In the genomic region with DNA sequence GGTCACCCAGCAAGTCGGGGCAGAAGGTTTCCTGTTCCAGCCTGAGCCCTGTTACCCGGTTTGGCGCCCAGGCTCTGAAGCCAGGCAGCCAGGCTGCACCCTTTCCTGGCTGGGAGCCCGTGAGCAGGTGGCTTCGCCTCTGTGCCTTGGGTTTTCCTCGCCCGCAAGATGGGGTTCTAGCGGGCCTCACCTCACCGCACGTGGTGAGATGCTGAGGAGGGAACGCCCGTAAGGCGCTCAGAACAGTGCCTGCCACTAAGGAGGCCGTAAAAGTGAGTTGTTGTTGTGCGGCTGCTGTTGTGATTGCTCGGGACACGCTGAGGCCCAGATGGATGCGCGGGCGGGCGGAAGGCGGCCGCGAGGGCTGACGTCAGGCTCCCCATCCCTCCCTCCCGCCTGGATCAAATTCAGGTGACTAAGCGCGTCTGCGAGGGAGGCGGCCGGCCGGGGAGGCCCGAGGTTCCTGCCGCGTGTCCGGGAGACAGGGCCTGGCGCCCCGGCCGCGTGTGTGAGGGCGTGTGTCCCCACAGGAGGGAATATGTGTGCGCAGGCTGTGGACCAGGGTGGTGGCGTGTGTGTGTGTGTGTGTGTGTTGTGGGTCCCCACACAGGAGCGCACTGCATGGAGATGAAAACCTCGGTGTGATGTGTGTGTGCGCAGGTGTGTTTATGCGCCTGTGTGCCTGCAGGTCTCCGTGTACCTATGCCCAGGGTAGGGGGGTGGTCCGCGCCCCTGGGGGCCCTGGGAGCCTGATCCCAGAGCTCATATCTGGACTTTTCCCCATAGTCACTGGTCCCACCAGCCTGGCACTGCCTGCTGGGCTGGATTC, we compare ENCODE assay signal across 8 cellular contexts. TPM values are rescaled to one million over a fixed set of nuclear protein-coding genes. Genes with fewer than 3 reads are reported as not detected.
DNase-seq lines count a peak whose midpoint lies in the region; ATAC-seq and TF ChIP-seq lines count a peak whose summit lies in the region.

No MANE protein-coding gene starts in this region.

- H3K27me3 Mint-ChIP-seq in activated T-cell treated with anti-CD3 and anti-CD28 coated beads, Interleukin-2, amount 50 U/mL, for 24 hours: no peaks in the 10 kb centered on the region

- peak; percentile 34 for DNase-seq in DMS153 treated with DMSO at 0.1 percent for 48 hours (lab: John Stamatoyannopoulos, UW; ENCODE audit: unreplicated experiment)
- peak; percentile 58 for DNase-seq in NCI-H2196 treated with DMSO at 0.1 percent for 48 hours (lab: John Stamatoyannopoulos, UW; ENCODE audit: unreplicated experiment)
- peak; percentile 53 to 89 (median 77) for DNase-seq in dorsolateral prefrontal cortex
- DNase-seq in activated T-cell treated with anti-CD3 and anti-CD28 coated beads, Interleukin-2, amount 50 U/mL, for 24 hours: no peak
- DNase-seq in HuH-7 (ENCODE audit: low spot score): no peak

- intact Hi-C loops in dorsolateral prefrontal cortex (cut with DNase I): no loop called here

- H3K27ac ChIP-seq in dorsolateral prefrontal cortex: peak overlapping the region in 49 of 59 donors; percentile 1 to 92 (median 63)
- H3K27ac ChIP-seq in mucosa of rectum (ENCODE audit: low read depth in 2 of 2, low read length in 2 of 2): peak overlapping the region; percentile 81 to 84

- H3K4me3 ChIP-seq in dorsolateral prefrontal cortex: peak overlapping the region in 12 of 59 donors; percentile 2 to 81 (median 18)
- H3K4me3 ChIP-seq in mucosa of rectum (ENCODE audit: low read length in 2 of 2): peak overlapping the region in 1 of 2 donors; percentile 15

- H3K36me3 Mint-ChIP-seq in activated T-cell treated with anti-CD3 and anti-CD28 coated beads, Interleukin-2, amount 50 U/mL, for 24 hours (ENCODE audit: low read depth): peaks cover 16% of the 10 kb centered on the region

- no peak for TF ChIP-seq CTCF in dorsolateral prefrontal cortex (IDR thresholded peaks at IDR 0.05 in 54 of 56, conservative IDR thresholded peaks at IDR 0.05 in 2 of 56; ENCODE audit: low read depth in 1 of 56, partially characterized antibody in 56 of 56)

- no peaks in the 10 kb centered on the region for H3K27me3 ChIP-seq in dorsolateral prefrontal cortex
- H3K27me3 ChIP-seq in mucosa of rectum (ENCODE audit: control insufficient read depth in 2 of 2, insufficient read depth in 2 of 2, low read length in 2 of 2): no peaks in the 10 kb centered on the region

- no peak for ATAC-seq in GM18861 (IDR thresholded peaks at IDR 0.05; ENCODE audit: unreplicated experiment)
- ATAC-seq in HG03139 (IDR thresholded peaks at IDR 0.05; ENCODE audit: unreplicated experiment): no peak

- peaks cover 8 to 15% of the 10 kb centered on the region in 2 donors for H3K36me3 ChIP-seq in mucosa of rectum (ENCODE audit: control insufficient read depth in 2 of 2, insufficient read depth in 2 of 2, low read length in 2 of 2)

- H3K9me3 ChIP-seq in mucosa of rectum (ENCODE audit: control insufficient read depth in 2 of 2, low read length in 2 of 2): no peaks in the 10 kb centered on the region

- H3K27ac Mint-ChIP-seq in activated T-cell treated with anti-CD3 and anti-CD28 coated beads, Interleukin-2, amount 50 U/mL, for 24 hours: no peak overlapping the region

- no peak overlapping the region for H3K4me3 Mint-ChIP-seq in activated T-cell treated with anti-CD3 and anti-CD28 coated beads, Interleukin-2, amount 50 U/mL, for 24 hours

- H3K4me1 ChIP-seq in mucosa of rectum (ENCODE audit: control insufficient read depth in 2 of 2, insufficient read depth in 2 of 2, low read length in 2 of 2): peaks cover 30 to 48% of the 10 kb centered on the region in 2 donors

- peaks cover 51% of the 10 kb centered on the region for H3K4me1 Mint-ChIP-seq in activated T-cell treated with anti-CD3 and anti-CD28 coated beads, Interleukin-2, amount 50 U/mL, for 24 hours (ENCODE audit: low read depth)

- H3K9me3 Mint-ChIP-seq in activated T-cell treated with anti-CD3 and anti-CD28 coated beads, Interleukin-2, amount 50 U/mL, for 24 hours: no peaks in the 10 kb centered on the region

- peak overlapping the region; percentile 17 to 71 for H3K9ac ChIP-seq in mucosa of rectum (ENCODE audit: low read depth in 1 of 2, low read length in 2 of 2)

RNA-seq across cellular contexts. Expression of a gene that starts 4.3 kb away (rescaled TPM):
- 100 to 1,000 TPM in 89 of 120 experiments, 10 to 100 TPM in 31; 35.4 to 172 (median 118) TPM for total RNA-seq in dorsolateral prefrontal cortex

RNA-seq across cellular contexts. Expression of a gene that starts 27.7 kb away (rescaled TPM):
- total RNA-seq in dorsolateral prefrontal cortex: 1 to 10 TPM in 30 of 120 experiments, under 1 TPM in 86, not detected in 4; 0.15 to 2.8 (median 0.69) TPM

RNA-seq across cellular contexts. Expression of a gene that starts 42.5 kb away (rescaled TPM):
- total RNA-seq in dorsolateral prefrontal cortex: 10 to 100 TPM; 27.5 to 72.2 (median 39.5) TPM

Comparison
In these comparisons a context has a peak if more than half of its experiments do, and no peak if none do; other contexts are left out.
1. DNase-seq: peak in DMS153 treated with DMSO at 0.1 percent for 48 hours (single experiment), NCI-H2196 treated with DMSO at 0.1 percent for 48 hours (single experiment) and dorsolateral prefrontal cortex (10 of 10); none in activated T-cell treated with anti-CD3 and anti-CD28 coated beads, Interleukin-2, amount 50 U/mL, for 24 hours (single experiment) and HuH-7 (single experiment).